Comparison of ENCODE assay signal across 19 cellular contexts in genomic region chr2:133777607-133778006, GRCh38.
DNase-seq lines count a peak whose midpoint lies in the region; ATAC-seq and TF ChIP-seq lines count a peak whose summit lies in the region.
"Had no signal": no experiment of that assay in that cellular context is flagged by ENCODE, and none has a peak within 500 bp of the region (broad histone marks: within the 10 kb centered on the region; RNA-seq: fewer than 3 reads in every experiment).

No MANE protein-coding gene starts in this region.

- no peak overlapping the region for H3K4me3 ChIP-seq in NB4 (ENCODE audit: low read depth, low read length)
- no peak overlapping the region for H3K4me3 ChIP-seq in choroid plexus epithelial cell (ENCODE audit: low read depth, low read length)
- H3K4me3 ChIP-seq: A549, esophagus squamous epithelium, neural progenitor cell, skin epidermis had no signal

- no peaks in the 10 kb centered on the region for H3K36me3 Mint-ChIP-seq in activated CD4-positive, alpha-beta T cell treated with anti-CD3 and anti-CD28 coated beads for 36 hours (ENCODE audit: low read depth)
- H3K36me3 Mint-ChIP-seq: activated naive CD8-positive, alpha-beta T cell treated with anti-CD3 and anti-CD28 coated beads for 36 hours; CD8-positive, alpha-beta memory T cell; neural progenitor cell had no signal

- no peaks in the 10 kb centered on the region for H3K4me1 Mint-ChIP-seq in activated CD4-positive, alpha-beta T cell treated with anti-CD3 and anti-CD28 coated beads for 36 hours
- H3K4me1 Mint-ChIP-seq: activated B cell treated with CpG ODN at 0.5 μM for 24 hours; activated naive CD8-positive, alpha-beta T cell treated with anti-CD3 and anti-CD28 coated beads for 36 hours; CD8-positive, alpha-beta memory T cell had no signal

- no peak overlapping the region for H3K27ac Mint-ChIP-seq in activated CD4-positive, alpha-beta T cell treated with anti-CD3 and anti-CD28 coated beads for 36 hours
- H3K27ac Mint-ChIP-seq: activated B cell treated with CpG ODN at 0.5 μM for 24 hours; activated naive CD8-positive, alpha-beta T cell treated with anti-CD3 and anti-CD28 coated beads for 36 hours; CD8-positive, alpha-beta memory T cell; neural progenitor cell had no signal

- CTCF ChIA-PET in activated CD4-positive, alpha-beta T cell treated with anti-CD3 and anti-CD28 coated beads for 36 hours (lab: Charles Lee), result interaction anchor here (0.8 to 2.0 kb wide), 2 partner anchors 65 to 1230 kb away, joined by 3 to 6 read pairs; no protein-coding TSS in a partner anchor

- DNase-seq in NCI-H510A treated with DMSO at 0.1 percent for 48 hours (lab: John Stamatoyannopoulos, UW), result peak; percentile 43
- no peak for DNase-seq in NCI-H510A (lab: John Stamatoyannopoulos, UW)
- DNase-seq in NB4 (ENCODE audit: low read depth), result peak; percentile 4
- DNase-seq in choroid plexus epithelial cell (ENCODE audit: low read depth), result peak; percentile 43
- DNase-seq in renal cortical epithelial cell (ENCODE audit: low read depth), result peak; percentile 68
- DNase-seq in DMS79 (lab: John Stamatoyannopoulos, UW), result no peak
- DNase-seq in activated CD4-positive, alpha-beta T cell treated with anti-CD3 and anti-CD28 coated beads for 36 hours, result no peak
- DNase-seq: activated B cell treated with CpG ODN at 0.5 μM for 24 hours; activated CD8-positive, alpha-beta memory T cell treated with anti-CD3 and anti-CD28 coated beads, Interleukin-2, amount 50 U/mL, for 4 hours; activated naive CD8-positive, alpha-beta T cell treated with anti-CD3 and anti-CD28 coated beads for 36 hours; CD8-positive, alpha-beta memory T cell; esophagus squamous epithelium; Kasumi-1; NCI-H2107; stimulated activated naive CD8-positive, alpha-beta T cell treated with anti-CD3 and anti-CD28 coated beads, Interleukin-15, Interleukin-2, amounts not matched to agents 100 U/mL and 50 U/mL, for 24 hours had no signal

- no peaks in the 10 kb centered on the region for H3K9me3 Mint-ChIP-seq in activated CD4-positive, alpha-beta T cell treated with anti-CD3 and anti-CD28 coated beads for 36 hours (ENCODE audit: low read depth)
- H3K9me3 Mint-ChIP-seq: activated B cell treated with CpG ODN at 0.5 μM for 24 hours; activated naive CD8-positive, alpha-beta T cell treated with anti-CD3 and anti-CD28 coated beads for 36 hours; CD8-positive, alpha-beta memory T cell; neural progenitor cell had no signal

- POLR2A ChIA-PET in activated CD4-positive, alpha-beta T cell treated with anti-CD3 and anti-CD28 coated beads for 36 hours (lab: Charles Lee), result no interaction called here

- TF ChIP-seq CTCF in NB4 (IDR thresholded peaks at IDR 0.05; ENCODE audit: low read depth, low read length) (no peak), choroid plexus epithelial cell (conservative IDR thresholded peaks at IDR 0.05; ENCODE audit: low read depth, low read length) (no peak)

- no peaks in the 10 kb centered on the region for H3K27me3 Mint-ChIP-seq in activated CD4-positive, alpha-beta T cell treated with anti-CD3 and anti-CD28 coated beads for 36 hours
- H3K27me3 Mint-ChIP-seq: activated naive CD8-positive, alpha-beta T cell treated with anti-CD3 and anti-CD28 coated beads for 36 hours had no signal

- intact Hi-C loops in activated CD4-positive, alpha-beta T cell treated with anti-CD3 and anti-CD28 coated beads for 36 hours (cut with DNase I, micrococcal nuclease), result no loop called here

- no peak for TF ChIP-seq POLR2A in NB4 (IDR thresholded peaks at IDR 0.05; ENCODE audit: extremely low read depth, insufficient read length)

- ATAC-seq in activated CD4-positive, alpha-beta T cell treated with anti-CD3 and anti-CD28 coated beads for 36 hours, result no peak
- ATAC-seq in GM19351 (IDR thresholded peaks at IDR 0.05; ENCODE audit: unreplicated experiment), result no peak
- ATAC-seq: A549; stimulated activated naive CD8-positive, alpha-beta T cell treated with anti-CD3 and anti-CD28 coated beads, Interleukin-15, Interleukin-2, amounts not matched to agents 100 U/mL and 50 U/mL, for 24 hours had no signal

- no peak overlapping the region for H3K4me3 Mint-ChIP-seq in activated CD4-positive, alpha-beta T cell treated with anti-CD3 and anti-CD28 coated beads for 36 hours
- H3K4me3 Mint-ChIP-seq: activated B cell treated with CpG ODN at 0.5 μM for 24 hours; activated naive CD8-positive, alpha-beta T cell treated with anti-CD3 and anti-CD28 coated beads for 36 hours; CD8-positive, alpha-beta memory T cell; neural progenitor cell had no signal

Comparison
In these comparisons a context has a peak if more than half of its experiments do, and no peak if none do; other contexts are left out.
1. DNase-seq: peak in NCI-H510A treated with DMSO at 0.1 percent for 48 hours (single experiment), NB4 (single experiment), choroid plexus epithelial cell (single experiment) and renal cortical epithelial cell (single experiment); none in NCI-H510A (single experiment), DMS79 (single experiment) and activated CD4-positive, alpha-beta T cell treated with anti-CD3 and anti-CD28 coated beads for 36 hours (single experiment).